In genomic region chr21:28357743-28358142, GRCh38 we compare ENCODE assay signal across 15 cellular contexts.
A peak's percentile ranks its signal among the peaks of the same experiment; 100 is the strongest.
DNase-seq lines count a peak whose midpoint lies in the region; ATAC-seq lines count a peak whose summit lies in the region.
"Had no signal": no experiment of that assay in that cellular context is flagged by ENCODE, and none has a peak within 500 bp of the region (broad histone marks: within the 10 kb centered on the region; RNA-seq: fewer than 3 reads in every experiment).

No MANE protein-coding gene starts in this region.

- H4K8ac ChIP-seq in mesenchymal stem cell (ENCODE audit: low read length): no peak overlapping the region

- H2BK120ac ChIP-seq in mesenchymal stem cell (ENCODE audit: low read depth, low read length): no peak overlapping the region

- H3K9me3 ChIP-seq in mesenchymal stem cell (ENCODE audit: control insufficient read depth, low read length) (no peaks in the 10 kb centered on the region), HAP-1 (no peaks in the 10 kb centered on the region)
- H3K9me3 ChIP-seq: BLaER1 treated with 17β-estradiol and CSF1 and Interleukin-3, amounts not matched to agents 10 nM and 100 nM had no signal

- no peak overlapping the region for H3K23ac ChIP-seq in mesenchymal stem cell (ENCODE audit: low read length in 2 of 2)

- no peak overlapping the region for H3K14ac ChIP-seq in mesenchymal stem cell (ENCODE audit: low read length in 2 of 2)

- ATAC-seq in GM19324 (IDR thresholded peaks at IDR 0.05; ENCODE audit: low FRiP score, unreplicated experiment) (no peak), HG03280 (IDR thresholded peaks at IDR 0.05; ENCODE audit: unreplicated experiment) (no peak)
- ATAC-seq: CD8-positive, alpha-beta T cell; GM23338; K562 had no signal

- H2BK5ac ChIP-seq in mesenchymal stem cell (ENCODE audit: low read depth, low read length, poor library complexity, severe bottlenecking): no peak overlapping the region

- H2AK5ac ChIP-seq in mesenchymal stem cell (ENCODE audit: low read length, severe bottlenecking): no peak overlapping the region

- no peaks in the 10 kb centered on the region for H3K79me1 ChIP-seq in mesenchymal stem cell (replicated peaks; ENCODE audit: low read length, poor library complexity, severe bottlenecking)

- H3K4me1 ChIP-seq in mesenchymal stem cell (ENCODE audit: control insufficient read depth, insufficient read depth, low read depth, low read length) (no peaks in the 10 kb centered on the region), HAP-1 (no peaks in the 10 kb centered on the region)
- H3K4me1 ChIP-seq: BLaER1 treated with 17β-estradiol and CSF1 and Interleukin-3, amounts not matched to agents 10 nM and 100 nM had no signal

- H3K4me2 ChIP-seq in mesenchymal stem cell (ENCODE audit: low read length, poor library complexity, severe bottlenecking): no peak overlapping the region
- H3K4me2 ChIP-seq: BLaER1 treated with 17β-estradiol and CSF1 and Interleukin-3, amounts not matched to agents 10 nM and 100 nM; GM23338 had no signal

- H2BK15ac ChIP-seq in mesenchymal stem cell (ENCODE audit: low read depth, poor library complexity, severe bottlenecking): no peak overlapping the region

- no peak overlapping the region for H3K4me3 ChIP-seq in mesenchymal stem cell (ENCODE audit: insufficient read depth in 1 of 2, low read depth in 1 of 2, low read length in 2 of 2)
- H3K4me3 ChIP-seq in HAP-1: no peak overlapping the region
- H3K4me3 ChIP-seq: BLaER1 treated with 17β-estradiol and CSF1 and Interleukin-3, amounts not matched to agents 10 nM and 100 nM; GM23338; K562 had no signal

- H2AFZ ChIP-seq in mesenchymal stem cell (ENCODE audit: low read depth, low read length): no peak overlapping the region
- H2AFZ ChIP-seq: GM23338 had no signal

- H3K27ac ChIP-seq in mesenchymal stem cell (ENCODE audit: low read length, poor library complexity, severe bottlenecking): no peak overlapping the region
- H3K27ac ChIP-seq: BLaER1 treated with 17β-estradiol and CSF1 and Interleukin-3, amounts not matched to agents 10 nM and 100 nM; HL-60 had no signal

- no peaks in the 10 kb centered on the region for H3K27me3 ChIP-seq in mesenchymal stem cell (ENCODE audit: control insufficient read depth in 1 of 2, insufficient read depth in 1 of 2, low read length in 2 of 2)
- no peaks in the 10 kb centered on the region for H3K27me3 ChIP-seq in HAP-1 (ENCODE audit: low read depth)
- H3K27me3 ChIP-seq: BLaER1 treated with 17β-estradiol and CSF1 and Interleukin-3, amounts not matched to agents 10 nM and 100 nM had no signal

- in situ Hi-C loops in HAP-1 (cut with MboI; ENCODE audit: low sequenced_read_pairs): no loop called here

- 97% methylated on average over 1 of the region's 3 CpGs for WGBS in mesenchymal stem cell

- H3K9ac ChIP-seq in mesenchymal stem cell (ENCODE audit: low read length): no peak overlapping the region
- H3K9ac ChIP-seq: BLaER1 treated with 17β-estradiol and CSF1 and Interleukin-3, amounts not matched to agents 10 nM and 100 nM had no signal

- no peak overlapping the region for H4K91ac ChIP-seq in mesenchymal stem cell (ENCODE audit: low read length)

- H3K4ac ChIP-seq in mesenchymal stem cell (ENCODE audit: low read depth in 1 of 2, low read length in 2 of 2): no peak overlapping the region

- H2BK12ac ChIP-seq in mesenchymal stem cell (ENCODE audit: low read length in 2 of 2): no peak overlapping the region

- DNase-seq in amniotic epithelial cell (ENCODE audit: low read depth) (peak; percentile 59), fibroblast of peridontal ligament (ENCODE audit: extremely low read depth) (peak; percentile 46), mesenchymal stem cell (peak; percentile 14), HAP-1 (ENCODE audit: low spot score in 2 of 2) (no peak)
- DNase-seq: Calu3; CD8-positive, alpha-beta T cell; DMS79 treated with DMSO at 0.1 percent for 48 hours; GF-D8; H7 had no signal

- no peaks in the 10 kb centered on the region for H3K36me3 ChIP-seq in mesenchymal stem cell (ENCODE audit: control insufficient read depth in 1 of 2, insufficient read depth in 2 of 2, low read depth in 1 of 2, low read length in 2 of 2)
- no peaks in the 10 kb centered on the region for H3K36me3 ChIP-seq in HAP-1 (replicated peaks)
- H3K36me3 ChIP-seq: BLaER1 treated with 17β-estradiol and CSF1 and Interleukin-3, amounts not matched to agents 10 nM and 100 nM had no signal

- no peak overlapping the region for H3K18ac ChIP-seq in mesenchymal stem cell (ENCODE audit: low read depth in 1 of 2, low read length in 2 of 2)

Comparison
In these comparisons a context has a peak if more than half of its experiments do, and no peak if none do; other contexts are left out.
1. DNase-seq: peak in amniotic epithelial cell (single experiment), fibroblast of peridontal ligament (single experiment) and mesenchymal stem cell (single experiment); none in HAP-1 (0 of 2).